9 cellular contexts compared by ENCODE assay signal in the genomic region with DNA sequence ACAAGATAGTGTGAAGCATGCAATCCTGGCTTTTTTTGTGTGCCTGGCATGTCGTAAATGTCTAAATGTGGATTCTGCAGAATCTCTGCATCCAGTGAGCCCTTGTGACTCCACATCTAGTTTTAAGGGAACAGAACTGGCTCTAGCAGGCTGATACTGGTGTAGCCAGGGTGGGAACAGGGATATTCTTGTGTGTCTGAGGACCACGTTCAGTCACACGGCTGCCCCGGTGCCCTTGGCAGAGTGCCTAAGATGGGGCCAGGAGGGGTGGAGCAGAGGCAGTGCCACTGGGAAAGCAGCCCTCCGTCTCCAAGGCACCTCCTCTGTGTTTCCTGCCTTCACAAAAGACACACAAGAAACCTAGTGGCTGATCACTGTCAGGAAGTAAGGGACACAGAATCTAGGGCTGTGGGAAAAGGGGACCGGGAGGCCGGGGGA.
A peak's percentile ranks its signal among the peaks of the same experiment; 100 is the strongest.
DNase-seq lines count a peak whose midpoint lies in the region; ATAC-seq and TF ChIP-seq lines count a peak whose summit lies in the region.
"Had no signal": no experiment of that assay in that cellular context is flagged by ENCODE, and none has a peak within 500 bp of the region (broad histone marks: within the 10 kb centered on the region; RNA-seq: fewer than 3 reads in every experiment).

No MANE protein-coding gene starts in this region.

- peak overlapping the region; percentile 64 for H2BK12ac ChIP-seq in neuronal stem cell (ENCODE audit: low read length)

- no peak overlapping the region for H3K4me3 ChIP-seq in fibroblast of lung (replicated peaks in 1 of 4; ENCODE audit: control extremely low read depth in 1 of 4, insufficient read depth in 1 of 4, low read depth in 3 of 4, low read length in 4 of 4)
- no peak overlapping the region for H3K4me3 ChIP-seq in neuronal stem cell (ENCODE audit: low read length in 2 of 2)

- H3K4me2 ChIP-seq in fibroblast of lung (ENCODE audit: extremely low read depth, insufficient read depth, low read length) (peak overlapping the region; percentile 38), neuronal stem cell (ENCODE audit: insufficient read depth, low read length, poor library complexity, severe bottlenecking) (no peak overlapping the region)

- H3K27ac ChIP-seq in fibroblast of lung (ENCODE audit: insufficient read depth, low read length) (peak overlapping the region; percentile 81), neuronal stem cell (replicated peaks; ENCODE audit: low read length) (peak overlapping the region; percentile 84)

- no peaks in the 10 kb centered on the region for H3K79me1 ChIP-seq in neuronal stem cell (ENCODE audit: low read depth, low read length)

- H3K79me2 ChIP-seq in fibroblast of lung (ENCODE audit: control insufficient read depth, insufficient read depth, low read length), result no peaks in the 10 kb centered on the region

- DNase-seq in Caki2 (ENCODE audit: low read depth), result peak; percentile 42
- peak; percentile 9 for DNase-seq in NCI-H446 treated with DMSO at 0.1 percent for 48 hours (lab: John Stamatoyannopoulos, UW)
- peak; percentile 7 to 45 for DNase-seq in fibroblast of lung (ENCODE audit: low read depth in 2 of 2)
- no peak for DNase-seq in neuronal stem cell (ENCODE audit: low spot score)
- no peak for DNase-seq in NCI-H226
- DNase-seq: activated CD4-positive, CD25-positive, alpha-beta regulatory T cell treated with anti-CD3 and anti-CD28 coated beads, Interleukin-2, amount 50 U/mL, for 72 hours had no signal

- H3K36me3 ChIP-seq in fibroblast of lung (ENCODE audit: control insufficient read depth, insufficient read depth, low read length) (no peaks in the 10 kb centered on the region), neuronal stem cell (replicated peaks in 1 of 2; ENCODE audit: control insufficient read depth in 2 of 2, insufficient read depth in 2 of 2, low read length in 2 of 2) (no peaks in the 10 kb centered on the region)

- H2BK120ac ChIP-seq in neuronal stem cell (ENCODE audit: low read depth, low read length), result peak overlapping the region; percentile 6

- peak overlapping the region; percentile 33 for H3K9ac ChIP-seq in fibroblast of lung (ENCODE audit: insufficient read depth, low read length)
- H3K9ac ChIP-seq in neuronal stem cell (ENCODE audit: low read depth, low read length, poor library complexity), result peak overlapping the region; percentile 50

- H2BK15ac ChIP-seq in neuronal stem cell (ENCODE audit: low read length), result no peak overlapping the region

- TF ChIP-seq CTCF in fibroblast of lung (conservative IDR thresholded peaks at IDR 0.05 in 1 of 2, IDR thresholded peaks at IDR 0.05 in 1 of 2; ENCODE audit: low read depth in 1 of 2, low read length in 2 of 2), result no peak

- no peaks in the 10 kb centered on the region for H3K27me3 ChIP-seq in fibroblast of lung (ENCODE audit: control insufficient read depth, insufficient read depth, low read length)
- H3K27me3 ChIP-seq in neuronal stem cell (ENCODE audit: control insufficient read depth in 3 of 3, insufficient read depth in 3 of 3, low read depth in 1 of 3, low read length in 3 of 3), result no peaks in the 10 kb centered on the region

- peak overlapping the region; percentile 71 for H3K18ac ChIP-seq in neuronal stem cell (ENCODE audit: low read length)

- H4K91ac ChIP-seq in neuronal stem cell (ENCODE audit: low read depth, low read length, poor library complexity), result no peak overlapping the region

- no peak overlapping the region for H2AK5ac ChIP-seq in neuronal stem cell (ENCODE audit: low read depth, low read length)

- H4K20me1 ChIP-seq in fibroblast of lung (ENCODE audit: control insufficient read depth, extremely low read depth, insufficient read depth, low read length), result no peaks in the 10 kb centered on the region

- in situ Hi-C loops in Caki2 (cut with HindIII; ENCODE audit: low pct_unique_long_range_greater_than_20kb, low sequenced_read_pairs), result no loop called here

- no peak for ATAC-seq in GM18858 (IDR thresholded peaks at IDR 0.05; ENCODE audit: unreplicated experiment)
- no peak for ATAC-seq in GM21576 (IDR thresholded peaks at IDR 0.05; ENCODE audit: unreplicated experiment)
- no peak for ATAC-seq in HG03378 (IDR thresholded peaks at IDR 0.05; ENCODE audit: unreplicated experiment)

- H4K8ac ChIP-seq in neuronal stem cell (ENCODE audit: low read depth, low read length), result no peak overlapping the region

- H3K4me1 ChIP-seq in fibroblast of lung (ENCODE audit: control insufficient read depth, extremely low read depth, insufficient read depth, low read length) (peaks cover 11% of the 10 kb centered on the region), neuronal stem cell (ENCODE audit: control insufficient read depth in 2 of 2, insufficient read depth in 1 of 2, low read depth in 1 of 2, low read length in 2 of 2) (peaks cover 20 to 49% of the 10 kb centered on the region in 2 donors)

- no peak overlapping the region for H3K23ac ChIP-seq in neuronal stem cell (ENCODE audit: low read depth, low read length, poor library complexity)

- no peaks in the 10 kb centered on the region for H3K9me3 ChIP-seq in fibroblast of lung (ENCODE audit: control insufficient read depth, insufficient read depth, low read depth, low read length)
- H3K9me3 ChIP-seq in neuronal stem cell (replicated peaks in 1 of 2; ENCODE audit: control insufficient read depth in 2 of 2, insufficient read depth in 1 of 2, low read depth in 1 of 2, low read length in 2 of 2), result peaks cover 2 to 16% of the 10 kb centered on the region in 2 donors

- WGBS in neuronal stem cell (ENCODE audit: extremely low coverage in 2 of 2, insufficient read length in 2 of 2, insufficient replicate concordance in 1 of 2), 2 donors, result no CpG with 5 or more reads among the region's 7 CpGs

- H3K14ac ChIP-seq in neuronal stem cell (ENCODE audit: low read length), result no peak overlapping the region

- H2AFZ ChIP-seq in fibroblast of lung (ENCODE audit: low read length) (peak overlapping the region; percentile 75), neuronal stem cell (ENCODE audit: low read length) (peak overlapping the region; percentile 76)

- peak overlapping the region; percentile 17 for H2BK5ac ChIP-seq in neuronal stem cell (ENCODE audit: low read length)

- H3K4ac ChIP-seq in neuronal stem cell (ENCODE audit: low read length), result no peak overlapping the region

Comparison
In these comparisons a context has a peak if more than half of its experiments do, and no peak if none do; other contexts are left out.
1. DNase-seq: peak in Caki2 (single experiment), NCI-H446 treated with DMSO at 0.1 percent for 48 hours (single experiment) and fibroblast of lung (2 of 2); none in neuronal stem cell (single experiment) and NCI-H226 (single experiment).